ENCODE assay signal across 8 cellular contexts in genomic region chr6:28587011-28587745, GRCh38.
A peak's percentile ranks its signal among the peaks of the same experiment; 100 is the strongest.
DNase-seq lines count a peak whose midpoint lies in the region; TF ChIP-seq lines count a peak whose summit lies in the region.

No MANE protein-coding gene starts in this region.

- TF ChIP-seq POLR2A in lower leg skin (IDR thresholded peaks at IDR 0.05), result no peak

- TF ChIP-seq CTCF in GM10266 (IDR thresholded peaks at IDR 0.05; ENCODE audit: control insufficient read depth, insufficient read depth, low read depth, missing control alignments), result no peak
- no peak for TF ChIP-seq CTCF in lower leg skin (IDR thresholded peaks at IDR 0.05)

- 2 to 3% methylated on average over 40 of the region's 40 CpGs for WGBS in lower leg skin, 2 donors

- intact Hi-C loops in lower leg skin (cut with DNase I; ENCODE audit: low total_unique reads), result no loop called here

- peak; percentile 50 for DNase-seq in GM10266 (ENCODE audit: extremely low spot score)
- DNase-seq in HEK293T (ENCODE audit: extremely low spot score), result peak; percentile 72
- peak; percentile 80 for DNase-seq in NCI-H1694 treated with DMSO at 0.1 percent for 48 hours (lab: John Stamatoyannopoulos, UW)
- DNase-seq in activated CD4-positive, CD25-positive, alpha-beta regulatory T cell treated with anti-CD3 and anti-CD28 coated beads, Interleukin-2, amount 50 U/mL, for 72 hours, result peak; percentile 49
- peak; percentile 89 for DNase-seq in cerebellum (ENCODE audit: low spot score)
- peak in 1 of 2 donors; percentile 90 for DNase-seq in lower leg skin (ENCODE audit: low spot score in 2 of 2)
- DNase-seq in stimulated activated CD4-positive, alpha-beta T cell treated with anti-CD3 and anti-CD28 coated beads, TNF-alpha, amount 100 ng/mL, for 48 hours (ENCODE audit: low read depth in 3 of 3), result peak in 2 of 3 donors; percentile 54 to 65
- DNase-seq in UCSD-AML1 (lab: John Stamatoyannopoulos, UW; ENCODE audit: unreplicated experiment), result no peak

- H3K4me3 ChIP-seq in lower leg skin (ENCODE audit: low read depth, poor library complexity, severe bottlenecking), result peak overlapping the region; percentile 44

- CTCF ChIA-PET in HEK293T (lab: Yijun Ruan, JAX), result interaction anchor here (0.7 to 3.3 kb wide), 3 partner anchors 22 to 97 kb away, joined by 3 to 10 read pairs (median 3); no protein-coding TSS in a partner anchor

- POLR2A ChIA-PET in HEK293T (lab: Yijun Ruan, JAX), result interaction anchor here (0.7 to 3.6 kb wide), 22 partner anchors 11 to 450 kb away, joined by 3 to 23 read pairs (median 4); partner anchors contain the start of genes ZKSCAN4, ZSCAN12 and ZSCAN31

TF ChIP-seq in HEK293T, 16 proteins besides CTCF, POLR2A, EP300 and RAD21:
- TF ChIP-seq L3MBTL2 (conservative IDR thresholded peaks at IDR 0.05) (peak; percentile 78), ELF4 (IDR thresholded peaks at IDR 0.05) (peak; percentile 57), TARDBP (IDR thresholded peaks at IDR 0.05) (no peak), FOXK2 (IDR thresholded peaks at IDR 0.05) (no peak), ZNF384 (IDR thresholded peaks at IDR 0.05) (no peak)
